In the genomic region with DNA sequence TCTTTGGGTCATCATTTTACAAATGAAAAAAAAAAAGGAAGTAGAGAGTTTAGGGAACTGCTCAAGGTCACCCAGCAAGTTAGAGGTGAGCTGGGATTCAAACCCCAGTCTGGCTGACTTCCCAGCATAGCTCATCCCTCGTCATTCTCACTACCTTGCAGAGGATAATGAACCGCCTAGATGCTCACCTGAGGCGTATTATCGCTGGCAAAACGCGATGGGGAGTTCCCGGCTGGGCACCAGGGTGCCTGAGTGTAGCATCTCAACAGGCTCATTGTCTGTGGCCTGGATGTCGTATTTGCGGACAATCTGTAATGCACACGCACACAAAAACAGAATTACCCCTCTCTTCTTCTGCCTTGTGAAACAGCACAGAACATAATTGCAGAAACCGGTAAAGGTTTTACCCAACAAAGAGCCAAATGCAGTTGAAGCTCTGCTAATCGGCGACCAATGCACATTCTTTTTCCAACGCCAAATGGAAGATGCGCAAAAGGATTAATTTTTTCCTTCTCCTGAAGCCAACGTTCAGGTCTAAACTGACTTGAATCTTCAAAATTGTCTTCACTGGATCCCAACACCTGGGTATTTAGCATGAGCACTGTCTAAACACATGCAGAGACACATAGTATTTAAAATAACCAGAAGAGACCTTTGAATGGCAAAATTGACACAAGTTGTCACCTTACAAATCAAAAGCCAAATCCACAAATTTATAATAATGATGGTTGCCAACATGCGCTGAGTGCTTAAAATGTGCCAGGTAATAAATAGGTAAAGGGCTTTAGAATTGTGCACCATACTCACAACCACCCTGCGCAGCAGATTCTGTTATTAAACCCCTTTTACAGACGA, we compare ENCODE assay signal across 2 cellular contexts.
TF ChIP-seq lines count a peak whose summit lies in the region.

No MANE protein-coding gene starts in this region.

TF ChIP-seq in A549, 52 proteins besides CTCF, POLR2A, EP300 and RAD21 (continued from another document):
- TF ChIP-seq POLR2AphosphoS2 (conservative IDR thresholded peaks at IDR 0.05; ENCODE audit: low read length) (peak; percentile 56; the same call in 1 of the 2 replicates), EHF (CRISPR knock-in tag; IDR thresholded peaks at IDR 0.05) (peak; percentile 54; the same call in 1 of the 2 replicates), FOSL2 (IDR thresholded peaks at IDR 0.05) (no peak), FOSL2 (CRISPR knock-in tag; IDR thresholded peaks at IDR 0.05) (peak; percentile 33; the same call in 1 of the 2 replicates), FOSB (CRISPR knock-in tag; IDR thresholded peaks at IDR 0.05) (peak; percentile 66), MAZ (IDR thresholded peaks at IDR 0.05; ENCODE audit: borderline replicate concordance, low read depth, low read length) (no peak), MYC (IDR thresholded peaks at IDR 0.05; ENCODE audit: borderline replicate concordance, low read length) (no peak), CBX8 (IDR thresholded peaks at IDR 0.05) (no peak)

TF ChIP-seq in GM23338, 12 proteins besides CTCF, POLR2A, EP300 and RAD21 (continued from another document):
- TF ChIP-seq, protein P1, sequence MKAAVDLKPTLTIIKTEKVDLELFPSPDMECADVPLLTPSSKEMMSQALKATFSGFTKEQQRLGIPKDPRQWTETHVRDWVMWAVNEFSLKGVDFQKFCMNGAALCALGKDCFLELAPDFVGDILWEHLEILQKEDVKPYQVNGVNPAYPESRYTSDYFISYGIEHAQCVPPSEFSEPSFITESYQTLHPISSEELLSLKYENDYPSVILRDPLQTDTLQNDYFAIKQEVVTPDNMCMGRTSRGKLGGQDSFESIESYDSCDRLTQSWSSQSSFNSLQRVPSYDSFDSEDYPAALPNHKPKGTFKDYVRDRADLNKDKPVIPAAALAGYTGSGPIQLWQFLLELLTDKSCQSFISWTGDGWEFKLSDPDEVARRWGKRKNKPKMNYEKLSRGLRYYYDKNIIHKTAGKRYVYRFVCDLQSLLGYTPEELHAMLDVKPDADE (IDR thresholded peaks at IDR 0.05): no peak
- no peak for TF ChIP-seq JUNB (IDR thresholded peaks at IDR 0.05; ENCODE audit: unreplicated experiment)
- no peak for TF ChIP-seq ZNF114 (CRISPR knock-in tag; IDR thresholded peaks at IDR 0.05)
- no peak for TF ChIP-seq EZH2 (IDR thresholded peaks at IDR 0.05; ENCODE audit: low read depth, unreplicated experiment)
- TF ChIP-seq, protein P2, sequence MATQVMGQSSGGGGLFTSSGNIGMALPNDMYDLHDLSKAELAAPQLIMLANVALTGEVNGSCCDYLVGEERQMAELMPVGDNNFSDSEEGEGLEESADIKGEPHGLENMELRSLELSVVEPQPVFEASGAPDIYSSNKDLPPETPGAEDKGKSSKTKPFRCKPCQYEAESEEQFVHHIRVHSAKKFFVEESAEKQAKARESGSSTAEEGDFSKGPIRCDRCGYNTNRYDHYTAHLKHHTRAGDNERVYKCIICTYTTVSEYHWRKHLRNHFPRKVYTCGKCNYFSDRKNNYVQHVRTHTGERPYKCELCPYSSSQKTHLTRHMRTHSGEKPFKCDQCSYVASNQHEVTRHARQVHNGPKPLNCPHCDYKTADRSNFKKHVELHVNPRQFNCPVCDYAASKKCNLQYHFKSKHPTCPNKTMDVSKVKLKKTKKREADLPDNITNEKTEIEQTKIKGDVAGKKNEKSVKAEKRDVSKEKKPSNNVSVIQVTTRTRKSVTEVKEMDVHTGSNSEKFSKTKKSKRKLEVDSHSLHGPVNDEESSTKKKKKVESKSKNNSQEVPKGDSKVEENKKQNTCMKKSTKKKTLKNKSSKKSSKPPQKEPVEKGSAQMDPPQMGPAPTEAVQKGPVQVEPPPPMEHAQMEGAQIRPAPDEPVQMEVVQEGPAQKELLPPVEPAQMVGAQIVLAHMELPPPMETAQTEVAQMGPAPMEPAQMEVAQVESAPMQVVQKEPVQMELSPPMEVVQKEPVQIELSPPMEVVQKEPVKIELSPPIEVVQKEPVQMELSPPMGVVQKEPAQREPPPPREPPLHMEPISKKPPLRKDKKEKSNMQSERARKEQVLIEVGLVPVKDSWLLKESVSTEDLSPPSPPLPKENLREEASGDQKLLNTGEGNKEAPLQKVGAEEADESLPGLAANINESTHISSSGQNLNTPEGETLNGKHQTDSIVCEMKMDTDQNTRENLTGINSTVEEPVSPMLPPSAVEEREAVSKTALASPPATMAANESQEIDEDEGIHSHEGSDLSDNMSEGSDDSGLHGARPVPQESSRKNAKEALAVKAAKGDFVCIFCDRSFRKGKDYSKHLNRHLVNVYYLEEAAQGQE (IDR thresholded peaks at IDR 0.05; ENCODE audit: unreplicated experiment): no peak
- no peak for TF ChIP-seq POLR2AphosphoS5 (IDR thresholded peaks at IDR 0.05; ENCODE audit: low read depth)
- TF ChIP-seq ZNF331 (CRISPR knock-in tag; IDR thresholded peaks at IDR 0.05; ENCODE audit: low read depth): no peak
